In the genomic region with DNA sequence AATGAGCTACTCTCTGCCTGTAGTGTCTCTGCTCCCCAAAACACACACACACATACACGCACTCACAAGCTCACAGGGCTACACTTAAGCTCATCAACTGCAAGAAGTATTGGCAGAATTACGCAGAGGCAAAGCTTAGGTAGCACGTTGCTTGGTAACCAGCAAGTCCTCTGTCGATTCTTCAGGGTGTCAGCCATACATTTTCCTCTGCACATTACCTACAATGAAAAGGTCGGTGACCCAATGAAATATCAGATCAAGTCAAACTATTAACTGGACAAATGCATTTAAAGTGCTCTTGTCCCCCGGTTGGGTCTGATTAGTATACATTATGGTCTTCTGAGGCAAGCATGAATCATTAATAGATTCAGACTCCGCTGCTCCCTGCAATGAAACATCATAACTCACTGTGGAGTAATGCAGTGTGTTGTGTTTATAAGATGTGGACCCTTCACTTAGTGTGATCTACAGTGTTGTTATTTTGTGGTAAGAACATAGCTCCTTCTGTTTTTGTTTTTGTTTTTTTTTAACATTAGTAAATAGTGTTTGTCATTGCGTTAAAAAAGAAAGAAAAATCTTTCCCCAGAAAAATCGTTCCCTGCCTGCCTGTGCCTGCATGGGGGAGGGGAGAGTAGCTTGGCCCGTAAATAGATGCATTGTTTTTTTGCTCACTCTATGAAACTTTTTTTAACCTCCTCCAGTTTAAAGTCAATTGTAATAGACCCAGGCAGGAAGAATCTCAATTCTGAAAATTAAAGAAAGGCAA, we compare ENCODE assay signal across 1 cellular context.
TF ChIP-seq lines count a peak whose summit lies in the region.

No MANE protein-coding gene starts in this region.

TF ChIP-seq in HepG2, 621 proteins besides CTCF, POLR2A, EP300 and RAD21 (continued from another document):
- TF ChIP-seq, protein P1, sequence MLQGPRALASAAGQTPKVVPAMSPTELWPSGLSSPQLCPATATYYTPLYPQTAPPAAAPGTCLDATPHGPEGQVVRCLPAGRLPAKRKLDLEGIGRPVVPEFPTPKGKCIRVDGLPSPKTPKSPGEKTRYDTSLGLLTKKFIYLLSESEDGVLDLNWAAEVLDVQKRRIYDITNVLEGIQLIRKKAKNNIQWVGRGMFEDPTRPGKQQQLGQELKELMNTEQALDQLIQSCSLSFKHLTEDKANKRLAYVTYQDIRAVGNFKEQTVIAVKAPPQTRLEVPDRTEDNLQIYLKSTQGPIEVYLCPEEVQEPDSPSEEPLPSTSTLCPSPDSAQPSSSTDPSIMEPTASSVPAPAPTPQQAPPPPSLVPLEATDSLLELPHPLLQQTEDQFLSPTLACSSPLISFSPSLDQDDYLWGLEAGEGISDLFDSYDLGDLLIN (CRISPR knock-in tag; IDR thresholded peaks at IDR 0.05; ENCODE audit: borderline replicate concordance), result no peak
- no peak for TF ChIP-seq KLF16 (CRISPR knock-in tag; IDR thresholded peaks at IDR 0.05)
- TF ChIP-seq SCMH1 (CRISPR knock-in tag; IDR thresholded peaks at IDR 0.05; ENCODE audit: borderline replicate concordance), result no peak
- TF ChIP-seq, protein P2, sequence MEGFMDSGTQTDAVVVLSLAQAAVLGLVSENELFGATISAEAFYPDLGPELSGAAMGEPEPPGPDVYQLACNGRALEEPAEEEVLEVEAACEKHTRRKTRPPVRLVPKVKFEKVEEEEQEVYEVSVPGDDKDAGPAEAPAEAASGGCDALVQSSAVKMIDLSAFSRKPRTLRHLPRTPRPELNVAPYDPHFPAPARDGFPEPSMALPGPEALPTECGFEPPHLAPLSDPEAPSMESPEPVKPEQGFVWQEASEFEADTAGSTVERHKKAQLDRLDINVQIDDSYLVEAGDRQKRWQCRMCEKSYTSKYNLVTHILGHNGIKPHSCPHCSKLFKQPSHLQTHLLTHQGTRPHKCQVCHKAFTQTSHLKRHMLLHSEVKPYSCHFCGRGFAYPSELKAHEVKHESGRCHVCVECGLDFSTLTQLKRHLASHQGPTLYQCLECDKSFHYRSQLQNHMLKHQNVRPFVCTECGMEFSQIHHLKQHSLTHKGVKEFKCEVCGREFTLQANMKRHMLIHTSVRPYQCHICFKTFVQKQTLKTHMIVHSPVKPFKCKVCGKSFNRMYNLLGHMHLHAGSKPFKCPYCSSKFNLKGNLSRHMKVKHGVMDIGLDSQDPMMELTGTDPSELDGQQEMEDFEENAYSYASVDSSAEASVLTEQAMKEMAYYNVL (CRISPR knock-in tag; IDR thresholded peaks at IDR 0.05; ENCODE audit: borderline replicate concordance), result no peak
- TF ChIP-seq, protein P3, sequence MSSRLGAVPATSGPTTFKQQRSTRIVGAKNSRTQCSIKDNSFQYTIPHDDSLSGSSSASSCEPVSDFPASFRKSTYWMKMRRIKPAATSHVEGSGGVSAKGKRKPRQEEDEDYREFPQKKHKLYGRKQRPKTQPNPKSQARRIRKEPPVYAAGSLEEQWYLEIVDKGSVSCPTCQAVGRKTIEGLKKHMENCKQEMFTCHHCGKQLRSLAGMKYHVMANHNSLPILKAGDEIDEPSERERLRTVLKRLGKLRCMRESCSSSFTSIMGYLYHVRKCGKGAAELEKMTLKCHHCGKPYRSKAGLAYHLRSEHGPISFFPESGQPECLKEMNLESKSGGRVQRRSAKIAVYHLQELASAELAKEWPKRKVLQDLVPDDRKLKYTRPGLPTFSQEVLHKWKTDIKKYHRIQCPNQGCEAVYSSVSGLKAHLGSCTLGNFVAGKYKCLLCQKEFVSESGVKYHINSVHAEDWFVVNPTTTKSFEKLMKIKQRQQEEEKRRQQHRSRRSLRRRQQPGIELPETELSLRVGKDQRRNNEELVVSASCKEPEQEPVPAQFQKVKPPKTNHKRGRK (CRISPR knock-in tag; IDR thresholded peaks at IDR 0.05), result no peak
- TF ChIP-seq, protein P4, sequence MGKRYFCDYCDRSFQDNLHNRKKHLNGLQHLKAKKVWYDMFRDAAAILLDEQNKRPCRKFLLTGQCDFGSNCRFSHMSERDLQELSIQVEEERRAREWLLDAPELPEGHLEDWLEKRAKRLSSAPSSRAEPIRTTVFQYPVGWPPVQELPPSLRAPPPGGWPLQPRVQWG (CRISPR knock-in tag; IDR thresholded peaks at IDR 0.05; ENCODE audit: borderline replicate concordance, low read depth), result no peak
TF ChIP-seq in HepG2: peak in this region for 0.
